Comparison of ENCODE assay signal across 8 cellular contexts in the genomic region with DNA sequence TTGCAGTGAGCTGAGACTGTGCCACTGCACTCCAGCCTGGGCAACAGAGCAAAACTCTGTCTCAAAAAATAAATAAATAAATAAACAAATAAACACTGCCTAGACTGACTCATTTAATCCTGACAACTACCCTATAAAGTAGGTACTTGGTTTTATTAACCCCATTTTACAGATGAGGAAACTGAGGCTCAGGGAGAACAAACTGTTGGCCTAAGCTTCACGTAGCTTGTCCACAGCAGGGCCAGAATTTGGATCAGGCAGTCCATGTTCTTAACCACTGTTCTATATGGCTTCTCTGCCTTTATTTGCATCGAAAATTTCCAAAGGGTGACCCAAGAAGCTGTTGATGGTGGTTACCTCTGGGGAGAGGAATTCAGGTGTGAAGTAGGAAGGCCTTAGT. TPM values are rescaled to one million over a fixed set of nuclear protein-coding genes. Genes with fewer than 3 reads are reported as not detected.
"Had no signal": no experiment of that assay in that cellular context is flagged by ENCODE, and none has a peak within 500 bp of the region (broad histone marks: within the 10 kb centered on the region; RNA-seq: fewer than 3 reads in every experiment).

No MANE protein-coding gene starts in this region.

- H3K27ac ChIP-seq: HL-60, KMS-11 had no signal

- H3K4me2 ChIP-seq: KMS-11 had no signal

- H3K9ac ChIP-seq: KMS-11 had no signal

- DNase-seq: IMR-90, KBM-7, KG1 had no signal

- FAIRE-seq: HTR-8/SVneo had no signal

RNA-seq across cellular contexts. Expression of a gene that starts 53.6 kb away (rescaled TPM):
- total RNA-seq: HT1080 had no signal
- polyA plus RNA-seq: IgD-negative memory B cell had no signal
